In genomic region chr3:85185495-85185894, GRCh38 we compare ENCODE assay signal across 24 cellular contexts.
"Had no signal": no experiment of that assay in that cellular context is flagged by ENCODE, and none has a peak within 500 bp of the region (broad histone marks: within the 10 kb centered on the region; RNA-seq: fewer than 3 reads in every experiment).

No MANE protein-coding gene starts in this region.

- H3K4me3 ChIP-seq: pancreas, prostate gland, right lobe of liver, sigmoid colon, stomach, thoracic aorta, thyroid gland, tibial nerve, upper lobe of left lung, vagina had no signal

- H3K27me3 ChIP-seq: neutrophil, pancreas, right lobe of liver, sigmoid colon, stomach, thyroid gland, tibial nerve, upper lobe of left lung, vagina had no signal

- ATAC-seq: naive thymus-derived CD4-positive, alpha-beta T cell; natural killer cell; pancreas; right cardiac atrium; right lobe of liver; stimulated activated effector memory CD8-positive, alpha-beta T cell treated with anti-CD3 and anti-CD28 coated beads, Interleukin-12 subunit alpha, Interleukin-12 subunit beta, amount 100 ng/mL, for 72 hours; stimulated activated naive B cell treated with anti-CD40 and anti-IgM and Interleukin-4, amounts not matched to agents 10 μg/mL and 1 μg/mL and 100 μg/mL, for 72 hours had no signal

- H3K36me3 ChIP-seq: neutrophil, pancreas, prostate gland, right lobe of liver, sigmoid colon, stomach, thoracic aorta, thyroid gland, tibial nerve, upper lobe of left lung, vagina had no signal

- H3K9me3 ChIP-seq: neutrophil, pancreas, prostate gland, right lobe of liver, sigmoid colon, stomach, thoracic aorta, thyroid gland, tibial nerve, upper lobe of left lung, vagina had no signal

- DNase-seq: naive thymus-derived CD4-positive, alpha-beta T cell; natural killer cell; nucleus accumbens; pancreas; right cardiac atrium; right lobe of liver; sigmoid colon; small intestine; stimulated activated CD4-positive, alpha-beta T cell treated with anti-CD3 and anti-CD28 coated beads, Interleukin-15, amount 100 ng/mL, for 24 hours; stimulated activated CD4-positive, alpha-beta T cell treated with anti-CD3 and anti-CD28 coated beads, Interleukin-2, amount 100 ng/mL, for 24 hours; stimulated activated CD4-positive, alpha-beta T cell treated with anti-CD3 and anti-CD28 coated beads, Interleukin-2, amount 100 ng/mL, for 48 hours; stimulated activated CD4-positive, alpha-beta T cell treated with anti-CD3 and anti-CD28 coated beads, Interleukin-4, amount 100 ng/mL, for 24 hours; stimulated activated naive B cell treated with anti-CD40 and anti-IgM and Interleukin-4, amounts not matched to agents 10 μg/mL and 1 μg/mL and 100 μg/mL, for 72 hours; stimulated activated naive CD4-positive, alpha-beta T cell treated with Interleukin-2 at 50 U/mL for 16 hours; stomach; thyroid gland; trophoblast cell; upper lobe of left lung had no signal

- H3K27ac ChIP-seq: neutrophil, pancreas, prostate gland, right lobe of liver, sigmoid colon, stomach, thoracic aorta, thyroid gland, tibial nerve, upper lobe of left lung, vagina had no signal
